33 cellular contexts compared by ENCODE assay signal in genomic region chr10:103055105-103055504, GRCh38.
DNase-seq lines count a peak whose midpoint lies in the region; ATAC-seq, FAIRE-seq and TF ChIP-seq lines count a peak whose summit lies in the region.
"Had no signal": no experiment of that assay in that cellular context is flagged by ENCODE, and none has a peak within 500 bp of the region (broad histone marks: within the 10 kb centered on the region; RNA-seq: fewer than 3 reads in every experiment).

No MANE protein-coding gene starts in this region.

- peaks cover 9% of the 10 kb centered on the region for H3K36me3 Mint-ChIP-seq in T-helper 2 cell treated with Interferon-gamma antibody and Interleukin-4, amounts not matched to agents 5 μg/mL and 100 μg/mL, for 36 hours (ENCODE audit: low read depth)

- TF ChIP-seq POLR2A in HepG2 (IDR thresholded peaks at IDR 0.05; ENCODE audit: insufficient read depth in 1 of 2, low read depth in 2 of 2, low read length in 2 of 2) (no peak), right lobe of liver (IDR thresholded peaks at IDR 0.05) (no peak), vagina (IDR thresholded peaks at IDR 0.05) (no peak)

- TF ChIP-seq EP300 in HepG2 (IDR thresholded peaks at IDR 0.05; ENCODE audit: low read depth in 2 of 2, low read length in 2 of 2), result no peak
- TF ChIP-seq EP300 in HepG2 (CRISPR knock-in tag; IDR thresholded peaks at IDR 0.05; ENCODE audit: borderline replicate concordance), result no peak

- no peaks in the 10 kb centered on the region for H3K9me3 Mint-ChIP-seq in T-helper 2 cell treated with Interferon-gamma antibody and Interleukin-4, amounts not matched to agents 5 μg/mL and 100 μg/mL, for 36 hours
- H3K9me3 Mint-ChIP-seq: dendritic cell treated with granulocyte-macrophage colony-stimulating factor and Interleukin-4, amounts not matched to agents 40 ng/mL and 50 ng/mL, for 4 days; naive thymus-derived CD8-positive, alpha-beta T cell; stimulated activated memory B cell treated with anti-CD40 and anti-IgM and Interleukin-4, amounts not matched to agents 10 μg/mL and 1 μg/mL and 100 μg/mL, for 72 hours had no signal

- POLR2A ChIA-PET in HepG2 (lab: Yijun Ruan, JAX), result interaction anchor here (1.9 kb wide), 1 partner anchor 137 kb away, joined by 7 read pairs; the partner anchor contains the start of gene CNNM2

- H3K79me2 ChIP-seq in HepG2 (ENCODE audit: insufficient read depth, low read length), result no peaks in the 10 kb centered on the region

- no peaks in the 10 kb centered on the region for H3K27me3 Mint-ChIP-seq in T-helper 2 cell treated with Interferon-gamma antibody and Interleukin-4, amounts not matched to agents 5 μg/mL and 100 μg/mL, for 36 hours (ENCODE audit: low read depth)
- H3K27me3 Mint-ChIP-seq: dendritic cell treated with granulocyte-macrophage colony-stimulating factor and Interleukin-4, amounts not matched to agents 40 ng/mL and 50 ng/mL, for 4 days; naive thymus-derived CD8-positive, alpha-beta T cell; stimulated activated memory B cell treated with anti-CD40 and anti-IgM and Interleukin-4, amounts not matched to agents 10 μg/mL and 1 μg/mL and 100 μg/mL, for 72 hours had no signal

- H3K4me3 ChIP-seq in HepG2 (replicated peaks in 1 of 3; ENCODE audit: insufficient read depth in 1 of 3, low read depth in 2 of 3, low read length in 3 of 3) (no peak overlapping the region), right lobe of liver (no peak overlapping the region), fibroblast of villous mesenchyme (ENCODE audit: low read depth, low read length) (no peak overlapping the region), vagina (no peak overlapping the region)
- H3K4me3 ChIP-seq: HAP-1, lower lobe of right lung, upper lobe of left lung had no signal

- TF ChIP-seq RAD21 in HepG2 (CRISPR knock-in tag; IDR thresholded peaks at IDR 0.05), result no peak

- peaks cover 25% of the 10 kb centered on the region for H3K4me1 Mint-ChIP-seq in T-helper 2 cell treated with Interferon-gamma antibody and Interleukin-4, amounts not matched to agents 5 μg/mL and 100 μg/mL, for 36 hours (ENCODE audit: low read depth)

- DNase-seq in T-helper 2 cell treated with Interferon-gamma antibody and Interleukin-4, amounts not matched to agents 5 μg/mL and 100 μg/mL, for 36 hours (ENCODE audit: low spot score), result no peak
- DNase-seq in T-helper 2 cell (no peak), HepG2 (ENCODE audit: low spot score) (no peak), right lobe of liver (no peak), fibroblast of villous mesenchyme (ENCODE audit: low read depth) (peak; percentile 25), vagina (ENCODE audit: extremely low spot score in 2 of 2) (no peak), NCI-H1436 (lab: John Stamatoyannopoulos, UW) (no peak), DMS 273 (lab: John Stamatoyannopoulos, UW; ENCODE audit: unreplicated experiment) (no peak)
- DNase-seq: COR-L47; DMS53; foreskin melanocyte; heart right ventricle; kidney glomerular epithelial cell; lower lobe of right lung; NCI-H1092 treated with DMSO at 0.1 percent for 48 hours; NCI-H187; NCI-H446 treated with DMSO at 0.1 percent for 48 hours; NCI-H82; occipital lobe; psoas muscle; SHP77 treated with DMSO at 0.1 percent for 48 hours; stimulated activated CD4-positive, alpha-beta T cell treated with anti-CD3 and anti-CD28 coated beads, Interleukin-15, amount 100 ng/mL, for 24 hours; T-helper 9 cell had no signal

- no peak for ATAC-seq in HepG2
- ATAC-seq in right lobe of liver, result no peak
- ATAC-seq: lower lobe of right lung; psoas muscle; stimulated activated memory B cell treated with anti-CD40 and anti-IgM and Interleukin-4, amounts not matched to agents 10 μg/mL and 1 μg/mL and 100 μg/mL, for 72 hours had no signal

- TF ChIP-seq CTCF in HepG2 (CRISPR knock-in tag; IDR thresholded peaks at IDR 0.05), result no peak
- no peak for TF ChIP-seq CTCF in right lobe of liver (IDR thresholded peaks at IDR 0.05)
- TF ChIP-seq CTCF in fibroblast of villous mesenchyme (IDR thresholded peaks at IDR 0.05; ENCODE audit: insufficient read depth, low read depth, low read length), result no peak
- TF ChIP-seq CTCF in vagina (IDR thresholded peaks at IDR 0.05), result no peak

- intact Hi-C loops in HepG2 (cut with micrococcal nuclease; ENCODE audit: unreplicated experiment), result loop anchor here (10.0 kb wide), 1 partner anchor 340 kb away; the partner anchor contains the start of genes ARL3 and SFXN2
- intact Hi-C loops in right lobe of liver (cut with DNase I), result no loop called here
- intact Hi-C loops in vagina (cut with DNase I), result no loop called here

- H3K27ac ChIP-seq in HepG2 (ENCODE audit: extremely low read length, insufficient read depth, low read length), result no peak overlapping the region
- H3K27ac ChIP-seq in right lobe of liver, result no peak overlapping the region
- peak overlapping the region; percentile 53 for H3K27ac ChIP-seq in vagina
- H3K27ac ChIP-seq: 22Rv1, psoas muscle had no signal

- 91% methylated on average over 4 of the region's 4 CpGs for WGBS in HepG2 (ENCODE audit: low lambda C conversion rate)
- WGBS in right lobe of liver (ENCODE audit: insufficient coverage, low coverage, low lambda C conversion rate, missing lambda C conversion rate), result 67% methylated on average over 4 of the region's 4 CpGs

- H3K4me2 ChIP-seq in HepG2 (ENCODE audit: low read depth, low read length), result no peak overlapping the region

- H3K9me3 ChIP-seq in HepG2 (ENCODE audit: low read length) (no peaks in the 10 kb centered on the region), right lobe of liver (no peaks in the 10 kb centered on the region), vagina (no peaks in the 10 kb centered on the region)
- H3K9me3 ChIP-seq: esophagus muscularis mucosa, HAP-1, heart right ventricle, lower lobe of right lung, psoas muscle, upper lobe of left lung had no signal

- no peaks in the 10 kb centered on the region for H4K20me1 ChIP-seq in HepG2 (ENCODE audit: insufficient read depth, low read length)

- H2AFZ ChIP-seq in HepG2 (ENCODE audit: low read length), result no peak overlapping the region

- in situ Hi-C loops in HepG2 (cut with HindIII; ENCODE audit: extremely low pct_ligation_motif_present, low pct_unique_long_range_greater_than_20kb), result loop anchor here (25.0 kb wide), 1 partner anchor 318 kb away; the partner anchor contains the start of gene WBP1L

- H3K4me1 ChIP-seq in HepG2 (ENCODE audit: insufficient read depth, low read length) (peaks cover 21% of the 10 kb centered on the region), right lobe of liver (peaks cover 0 to 5% (median 3%) of the 10 kb centered on the region in 4 donors), vagina (peaks cover 7% of the 10 kb centered on the region)
- H3K4me1 ChIP-seq: HAP-1, psoas muscle had no signal

- no TSS peak for BruUV-seq in HepG2 (replicated peaks; lab: Mats Ljungman, UMichigan)

- H3K36me3 ChIP-seq in HepG2 (replicated peaks in 1 of 2; ENCODE audit: control insufficient read depth in 1 of 2, insufficient read depth in 2 of 2, low read length in 2 of 2) (peaks cover 1 to 17% of the 10 kb centered on the region in 2 experiments; a peak in 2 of 5 replicates), right lobe of liver (no peaks in the 10 kb centered on the region), vagina (peaks cover 0 to 5% of the 10 kb centered on the region in 2 donors)
- H3K36me3 ChIP-seq: HAP-1, lower lobe of right lung had no signal

- no peak overlapping the region for H3K9ac ChIP-seq in HepG2 (ENCODE audit: insufficient read depth, low read depth, low read length)

- no peak for FAIRE-seq in HepG2 (lab: Jason Lieb, UNC)
- FAIRE-seq: endometrium, G401.6, RCC 7860 had no signal

- CTCF ChIA-PET in HepG2 (lab: Yijun Ruan, JAX; ENCODE audit: low intra/inter-chr PET ratio, low total read pairs), result interaction anchor here (3.1 kb wide), 1 partner anchor 138 kb away, joined by 18 read pairs; the partner anchor contains the start of gene CNNM2

- H3K27ac Mint-ChIP-seq in T-helper 2 cell treated with Interferon-gamma antibody and Interleukin-4, amounts not matched to agents 5 μg/mL and 100 μg/mL, for 36 hours, result peak overlapping the region; percentile 94
- H3K27ac Mint-ChIP-seq: dendritic cell treated with granulocyte-macrophage colony-stimulating factor and Interleukin-4, amounts not matched to agents 40 ng/mL and 50 ng/mL, for 4 days had no signal

- peak overlapping the region; percentile 86 for H3K4me3 Mint-ChIP-seq in T-helper 2 cell treated with Interferon-gamma antibody and Interleukin-4, amounts not matched to agents 5 μg/mL and 100 μg/mL, for 36 hours
- H3K4me3 Mint-ChIP-seq: dendritic cell treated with granulocyte-macrophage colony-stimulating factor and Interleukin-4, amounts not matched to agents 40 ng/mL and 50 ng/mL, for 4 days; stimulated activated memory B cell treated with anti-CD40 and anti-IgM and Interleukin-4, amounts not matched to agents 10 μg/mL and 1 μg/mL and 100 μg/mL, for 72 hours had no signal

- no peaks in the 10 kb centered on the region for H3K27me3 ChIP-seq in HepG2 (ENCODE audit: control insufficient read depth in 1 of 2, insufficient read depth in 2 of 2, low read length in 2 of 2)
- no peaks in the 10 kb centered on the region for H3K27me3 ChIP-seq in right lobe of liver
- no peaks in the 10 kb centered on the region for H3K27me3 ChIP-seq in vagina
- H3K27me3 ChIP-seq: esophagus muscularis mucosa, heart right ventricle, upper lobe of left lung had no signal

TF ChIP-seq in HepG2, 621 proteins besides CTCF, POLR2A, EP300 and RAD21:
- no peak for TF ChIP-seq BCLAF1 (IDR thresholded peaks at IDR 0.05)
- TF ChIP-seq SOX5 (CRISPR knock-in tag; IDR thresholded peaks at IDR 0.05; ENCODE audit: borderline replicate concordance), result no peak
- peak; percentile 36; the same call in 1 of the 2 replicates for TF ChIP-seq ZNF652 (CRISPR knock-in tag; IDR thresholded peaks at IDR 0.05; ENCODE audit: borderline replicate concordance, low read depth)
